7 cellular contexts compared by ENCODE assay signal in the genomic region with DNA sequence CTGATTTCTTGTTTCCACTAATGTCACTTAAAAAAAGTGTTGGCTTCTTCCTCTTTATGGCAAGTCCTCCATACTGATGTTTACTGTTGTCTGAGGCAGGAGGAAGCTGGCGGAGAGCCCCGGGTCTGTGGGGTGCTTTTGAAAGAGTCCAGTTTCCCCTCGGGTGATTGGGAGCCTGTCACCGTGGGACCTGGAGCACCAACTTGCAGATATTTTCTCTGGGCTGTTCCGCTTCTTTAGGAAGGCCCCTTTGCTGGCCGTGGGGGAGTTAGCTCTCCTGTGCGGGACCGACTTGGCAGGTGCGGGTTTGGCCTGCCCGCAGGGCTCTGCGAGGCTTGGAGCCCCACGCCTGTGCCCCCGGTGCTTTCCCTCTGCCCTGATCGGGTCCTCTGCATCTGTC. TPM values are rescaled to one million over a fixed set of nuclear protein-coding genes. Genes with fewer than 3 reads are reported as not detected.
A peak's percentile ranks its signal among the peaks of the same experiment; 100 is the strongest.
DNase-seq lines count a peak whose midpoint lies in the region; ATAC-seq and TF ChIP-seq lines count a peak whose summit lies in the region.

No MANE protein-coding gene starts in this region.

- no peaks in the 10 kb centered on the region for H3K9me3 Mint-ChIP-seq in activated naive CD8-positive, alpha-beta T cell (ENCODE audit: low read depth)
- H3K9me3 Mint-ChIP-seq in immature natural killer cell = no peaks in the 10 kb centered on the region
- no peaks in the 10 kb centered on the region for H3K9me3 Mint-ChIP-seq in stimulated activated memory B cell treated with anti-CD40 and anti-IgM and Interleukin-4, amounts not matched to agents 10 μg/mL and 1 μg/mL and 100 μg/mL, for 72 hours

- peaks cover 63% of the 10 kb centered on the region for H3K4me1 Mint-ChIP-seq in activated naive CD8-positive, alpha-beta T cell (ENCODE audit: low read depth)
- peaks cover 79 to 83% of the 10 kb centered on the region in 2 donors for H3K4me1 Mint-ChIP-seq in immature natural killer cell
- H3K4me1 Mint-ChIP-seq in stimulated activated memory B cell treated with anti-CD40 and anti-IgM and Interleukin-4, amounts not matched to agents 10 μg/mL and 1 μg/mL and 100 μg/mL, for 72 hours = peaks cover 73% of the 10 kb centered on the region

- no peaks in the 10 kb centered on the region for H3K9me2 ChIP-seq in Loucy (replicated peaks; ENCODE audit: low read depth, low read length)

- no peaks in the 10 kb centered on the region for H3K27me3 ChIP-seq in Loucy (ENCODE audit: insufficient read depth, low read length, poor library complexity, severe bottlenecking)

- peak overlapping the region; percentile 91 for H3K4me2 ChIP-seq in Loucy (ENCODE audit: low read depth, low read length, poor library complexity, severe bottlenecking)

- H3F3A ChIP-seq in Loucy (ENCODE audit: low read depth) = no peaks in the 10 kb centered on the region

- DNase-seq in immature natural killer cell (no peak), NCI-H2107 (lab: John Stamatoyannopoulos, UW) (no peak), AG08395 (ENCODE audit: low spot score) (no peak)

- peak overlapping the region; percentile 97 for H3K27ac Mint-ChIP-seq in activated naive CD8-positive, alpha-beta T cell
- H3K27ac Mint-ChIP-seq in immature natural killer cell = peak overlapping the region; percentile 86 to 98 (median 94)
- H3K27ac Mint-ChIP-seq in stimulated activated memory B cell treated with anti-CD40 and anti-IgM and Interleukin-4, amounts not matched to agents 10 μg/mL and 1 μg/mL and 100 μg/mL, for 72 hours = peak overlapping the region; percentile 97

- H3K36me3 ChIP-seq in Loucy (ENCODE audit: insufficient read depth, low read length) = no peaks in the 10 kb centered on the region

- H3K27me3 Mint-ChIP-seq in activated naive CD8-positive, alpha-beta T cell = no peaks in the 10 kb centered on the region
- H3K27me3 Mint-ChIP-seq in immature natural killer cell (ENCODE audit: low read depth in 3 of 3) = peaks cover 4 to 16% (median 8%) of the 10 kb centered on the region in 3 donors
- no peaks in the 10 kb centered on the region for H3K27me3 Mint-ChIP-seq in stimulated activated memory B cell treated with anti-CD40 and anti-IgM and Interleukin-4, amounts not matched to agents 10 μg/mL and 1 μg/mL and 100 μg/mL, for 72 hours

- peak overlapping the region; percentile 83 for H3K4me3 Mint-ChIP-seq in activated naive CD8-positive, alpha-beta T cell
- H3K4me3 Mint-ChIP-seq in immature natural killer cell = peak overlapping the region in 4 of 5 donors; percentile 21 to 53 (median 26)
- H3K4me3 Mint-ChIP-seq in stimulated activated memory B cell treated with anti-CD40 and anti-IgM and Interleukin-4, amounts not matched to agents 10 μg/mL and 1 μg/mL and 100 μg/mL, for 72 hours = no peak overlapping the region

- H3K4me1 ChIP-seq in Loucy (ENCODE audit: insufficient read depth, low read length, poor library complexity, severe bottlenecking) = peaks cover 37% of the 10 kb centered on the region

- TF ChIP-seq CTCF in Loucy (conservative IDR thresholded peaks at IDR 0.05; ENCODE audit: low read length) = no peak

- H3K9me3 ChIP-seq in Loucy (ENCODE audit: insufficient read depth, low read depth, low read length) = no peaks in the 10 kb centered on the region

- peaks cover 11% of the 10 kb centered on the region for H3K36me3 Mint-ChIP-seq in activated naive CD8-positive, alpha-beta T cell
- peaks cover 0 to 19% (median 7%) of the 10 kb centered on the region in 3 donors for H3K36me3 Mint-ChIP-seq in immature natural killer cell
- peaks cover 22% of the 10 kb centered on the region for H3K36me3 Mint-ChIP-seq in stimulated activated memory B cell treated with anti-CD40 and anti-IgM and Interleukin-4, amounts not matched to agents 10 μg/mL and 1 μg/mL and 100 μg/mL, for 72 hours

- no peak for ATAC-seq in stimulated activated memory B cell treated with anti-CD40 and anti-IgM and Interleukin-4, amounts not matched to agents 10 μg/mL and 1 μg/mL and 100 μg/mL, for 72 hours
- no peak for ATAC-seq in GM19023 (IDR thresholded peaks at IDR 0.05; ENCODE audit: unreplicated experiment)

- peak overlapping the region; percentile 98 for H3K9ac ChIP-seq in Loucy (ENCODE audit: low read depth, low read length, poor library complexity, severe bottlenecking)

- no peak overlapping the region for H2AFZ ChIP-seq in Loucy (ENCODE audit: low read length)

- peaks cover 3% of the 10 kb centered on the region for H4K20me1 ChIP-seq in Loucy (ENCODE audit: insufficient read depth, low read length, poor library complexity, severe bottlenecking)

- peaks cover 77% of the 10 kb centered on the region for H3K79me2 ChIP-seq in Loucy (ENCODE audit: insufficient read depth, low read length)

- peak overlapping the region; percentile 94 for H3K4me3 ChIP-seq in Loucy (ENCODE audit: low read length, poor library complexity, severe bottlenecking)

RNA-seq across cellular contexts. Expression of a gene that starts 3.1 kb away (rescaled TPM):
- polyA plus RNA-seq in immature natural killer cell = 10 to 100 TPM in 2 of 3 donors, 1 to 10 TPM in 1; 6.3 to 19.4 (median 10.2) TPM

RNA-seq across cellular contexts. Expression of a gene that starts 18.0 kb away (rescaled TPM):
- polyA plus RNA-seq in immature natural killer cell = not detected
